Comparison of ENCODE assay signal across 8 cellular contexts in genomic region chr11:111417011-111417765, GRCh38. TPM values are rescaled to one million over a fixed set of nuclear protein-coding genes. Genes with fewer than 3 reads are reported as not detected.
A peak's percentile ranks its signal among the peaks of the same experiment; 100 is the strongest.
DNase-seq lines count a peak whose midpoint lies in the region; ATAC-seq and TF ChIP-seq lines count a peak whose summit lies in the region.

No MANE protein-coding gene starts in this region.

- intact Hi-C loops in activated T-helper 1 cell treated with anti-CD3 and anti-CD28 coated beads, Interleukin-12 subunit alpha, Interleukin-12 subunit beta, Interleukin-2, Interleukin-4 antibody, amounts not matched to agents 30 ng/mL and 10 ng/mL and 1 ng/mL, durations not matched to agents 14 hours and 24 hours and 36 hours (cut with micrococcal nuclease), result loop anchor here (2.0 to 10.0 kb wide), 2 partner anchors 16 to 962 kb away; no protein-coding TSS in a partner anchor
- intact Hi-C loops in dorsolateral prefrontal cortex (cut with DNase I), result no loop called here

- H3F3A ChIP-seq in neural progenitor cell (ENCODE audit: low read depth), result no peaks in the 10 kb centered on the region

- no peak overlapping the region for H3K9ac ChIP-seq in neural progenitor cell

- peaks cover 6% of the 10 kb centered on the region for H3K9me3 Mint-ChIP-seq in activated T-helper 1 cell treated with anti-CD3 and anti-CD28 coated beads, Interleukin-12 subunit alpha, Interleukin-12 subunit beta, Interleukin-2, Interleukin-4 antibody, amounts not matched to agents 30 ng/mL and 10 ng/mL and 1 ng/mL, durations not matched to agents 14 hours and 24 hours and 36 hours
- H3K9me3 Mint-ChIP-seq in neural progenitor cell, result peaks cover 3% of the 10 kb centered on the region

- no peak for TF ChIP-seq POLR2A in erythroblast (IDR thresholded peaks at IDR 0.05; ENCODE audit: low read length)

- H3K4me3 Mint-ChIP-seq in activated T-helper 1 cell treated with anti-CD3 and anti-CD28 coated beads, Interleukin-12 subunit alpha, Interleukin-12 subunit beta, Interleukin-2, Interleukin-4 antibody, amounts not matched to agents 30 ng/mL and 10 ng/mL and 1 ng/mL, durations not matched to agents 14 hours and 24 hours and 36 hours, result peak overlapping the region; percentile 48
- peak overlapping the region; percentile 28 for H3K4me3 Mint-ChIP-seq in neural progenitor cell

- no peak overlapping the region for H3K4me2 ChIP-seq in neural progenitor cell

- H3K27me3 Mint-ChIP-seq in activated T-helper 1 cell treated with anti-CD3 and anti-CD28 coated beads, Interleukin-12 subunit alpha, Interleukin-12 subunit beta, Interleukin-2, Interleukin-4 antibody, amounts not matched to agents 30 ng/mL and 10 ng/mL and 1 ng/mL, durations not matched to agents 14 hours and 24 hours and 36 hours (ENCODE audit: insufficient read depth), result no peaks in the 10 kb centered on the region
- peaks cover 16% of the 10 kb centered on the region for H3K27me3 Mint-ChIP-seq in neural progenitor cell (ENCODE audit: insufficient read depth, low read depth)

- peak overlapping the region; percentile 94 for H3K27ac Mint-ChIP-seq in activated T-helper 1 cell treated with anti-CD3 and anti-CD28 coated beads, Interleukin-12 subunit alpha, Interleukin-12 subunit beta, Interleukin-2, Interleukin-4 antibody, amounts not matched to agents 30 ng/mL and 10 ng/mL and 1 ng/mL, durations not matched to agents 14 hours and 24 hours and 36 hours
- H3K27ac Mint-ChIP-seq in neural progenitor cell, result peak overlapping the region; percentile 75

- H3K36me3 ChIP-seq in neural progenitor cell, result no peaks in the 10 kb centered on the region

- H3K9me3 ChIP-seq in neural progenitor cell (ENCODE audit: low read depth), result no peaks in the 10 kb centered on the region

- H3K27ac ChIP-seq in neural progenitor cell, result no peak overlapping the region
- H3K27ac ChIP-seq in dorsolateral prefrontal cortex, result no peak overlapping the region

- peaks cover 5% of the 10 kb centered on the region for H3K36me3 Mint-ChIP-seq in activated T-helper 1 cell treated with anti-CD3 and anti-CD28 coated beads, Interleukin-12 subunit alpha, Interleukin-12 subunit beta, Interleukin-2, Interleukin-4 antibody, amounts not matched to agents 30 ng/mL and 10 ng/mL and 1 ng/mL, durations not matched to agents 14 hours and 24 hours and 36 hours (ENCODE audit: low read depth)
- no peaks in the 10 kb centered on the region for H3K36me3 Mint-ChIP-seq in neural progenitor cell

- peaks cover 73% of the 10 kb centered on the region for H3K4me1 Mint-ChIP-seq in activated T-helper 1 cell treated with anti-CD3 and anti-CD28 coated beads, Interleukin-12 subunit alpha, Interleukin-12 subunit beta, Interleukin-2, Interleukin-4 antibody, amounts not matched to agents 30 ng/mL and 10 ng/mL and 1 ng/mL, durations not matched to agents 14 hours and 24 hours and 36 hours (ENCODE audit: low read depth)
- peaks cover 37% of the 10 kb centered on the region for H3K4me1 Mint-ChIP-seq in neural progenitor cell

- ATAC-seq in GM19351 (IDR thresholded peaks at IDR 0.05; ENCODE audit: unreplicated experiment) (peak; percentile 64), HG03378 (IDR thresholded peaks at IDR 0.05; ENCODE audit: unreplicated experiment) (peak; percentile 64)

- H3K27me3 ChIP-seq in neural progenitor cell, result no peaks in the 10 kb centered on the region
- no peaks in the 10 kb centered on the region for H3K27me3 ChIP-seq in dorsolateral prefrontal cortex

- no peaks in the 10 kb centered on the region for H4K20me1 ChIP-seq in neural progenitor cell (ENCODE audit: low read depth)

- H3K79me2 ChIP-seq in neural progenitor cell (ENCODE audit: low read depth), result no peaks in the 10 kb centered on the region

- H3K4me3 ChIP-seq in neural progenitor cell, result no peak overlapping the region
- H3K4me3 ChIP-seq in dorsolateral prefrontal cortex, result no peak overlapping the region

- no peak overlapping the region for H2AFZ ChIP-seq in neural progenitor cell (replicated peaks)

- DNase-seq in DMS53 treated with DMSO at 0.1 percent for 48 hours (lab: John Stamatoyannopoulos, UW; ENCODE audit: unreplicated experiment) (peak; percentile 61), neural progenitor cell (ENCODE audit: low spot score) (no peak), HuH-7 (ENCODE audit: low spot score) (no peak), dorsolateral prefrontal cortex (no peak), erythroblast (lab: John Stamatoyannopoulos, UW) (no peak)
- no peak for DNase-seq in activated T-helper 1 cell treated with anti-CD3 and anti-CD28 coated beads, Interleukin-12 subunit alpha, Interleukin-12 subunit beta, Interleukin-2, Interleukin-4 antibody, amounts not matched to agents 30 ng/mL and 10 ng/mL and 1 ng/mL, durations not matched to agents 14 hours and 24 hours and 36 hours (ENCODE audit: low spot score)

- H3K4me1 ChIP-seq in neural progenitor cell, result no peaks in the 10 kb centered on the region

- no peak for TF ChIP-seq CTCF in neural progenitor cell (IDR thresholded peaks at IDR 0.05)
- no peak for TF ChIP-seq CTCF in dorsolateral prefrontal cortex (IDR thresholded peaks at IDR 0.05 in 54 of 56, conservative IDR thresholded peaks at IDR 0.05 in 2 of 56; ENCODE audit: low read depth in 1 of 56, partially characterized antibody in 56 of 56)

RNA-seq across cellular contexts. Expression of gene POU2AF1, which starts 38.1 kb away (rescaled TPM):
- total RNA-seq in activated T-helper 1 cell treated with anti-CD3 and anti-CD28 coated beads, Interleukin-12 subunit alpha, Interleukin-12 subunit beta, Interleukin-2, Interleukin-4 antibody, amounts not matched to agents 30 ng/mL and 10 ng/mL and 1 ng/mL, durations not matched to agents 14 hours and 24 hours and 36 hours, result 80.7 and 81.0 TPM in 2 replicates
- total RNA-seq in neural progenitor cell (ENCODE audit: low replicate concordance) (not detected in 2 replicates), dorsolateral prefrontal cortex (1 to 10 TPM in 65 of 120 experiments, under 1 TPM in 48, not detected in 7; 0.14 to 6.3 (median 1.1) TPM)

Comparison
In these comparisons a context has a peak if more than half of its experiments do, and no peak if none do; other contexts are left out.
1. RNA of gene POU2AF1, which starts 38.1 kb away (total RNA-seq): 80.7 to 81.0 TPM in activated T-helper 1 cell treated with anti-CD3 and anti-CD28 coated beads, Interleukin-12 subunit alpha, Interleukin-12 subunit beta, Interleukin-2, Interleukin-4 antibody, amounts not matched to agents 30 ng/mL and 10 ng/mL and 1 ng/mL, durations not matched to agents 14 hours and 24 hours and 36 hours; 0.14 to 6.3 TPM in dorsolateral prefrontal cortex and not detected in neural progenitor cell; every median in the first group is over 10 times any median in the second.